8 cellular contexts compared by ENCODE assay signal in genomic region chr10:96588060-96588554, GRCh38. TPM values are rescaled to one million over a fixed set of nuclear protein-coding genes. Genes with fewer than 3 reads are reported as not detected.
A peak's percentile ranks its signal among the peaks of the same experiment; 100 is the strongest.
DNase-seq lines count a peak whose midpoint lies in the region; ATAC-seq, FAIRE-seq and TF ChIP-seq lines count a peak whose summit lies in the region.

No MANE protein-coding gene starts in this region.

- peak overlapping the region; percentile 82 for H3K4me3 ChIP-seq in NB4 (ENCODE audit: low read depth, low read length)
- H3K4me3 ChIP-seq in fibroblast of mammary gland (ENCODE audit: control insufficient read depth, low read depth, low read length), result peak overlapping the region; percentile 58
- peak overlapping the region in 1 of 2 donors; percentile 74 for H3K4me3 ChIP-seq in small intestine (ENCODE audit: low read depth in 1 of 2, low read length in 2 of 2)

- DNase-seq in NCI-H146 (lab: John Stamatoyannopoulos, UW) (peak; percentile 33), NCI-H146 treated with DMSO at 0.1 percent for 48 hours (lab: John Stamatoyannopoulos, UW; ENCODE audit: unreplicated experiment) (no peak), NB4 (ENCODE audit: low read depth) (peak; percentile 17), fibroblast of mammary gland (ENCODE audit: low read depth) (no peak), small intestine (peak; percentile 39), head of caudate nucleus (no peak)

- no peaks in the 10 kb centered on the region for H3K9me3 Mint-ChIP-seq in activated T-helper 17 cell treated with anti-CD3 and anti-CD28 coated beads, Interleukin-2, amount 50 U/mL, for 72 hours

- no peaks in the 10 kb centered on the region for H3K36me3 ChIP-seq in small intestine (ENCODE audit: control insufficient read depth in 2 of 2, insufficient read depth in 2 of 2, low read length in 2 of 2)

- no peaks in the 10 kb centered on the region for H3K27me3 ChIP-seq in small intestine (ENCODE audit: control insufficient read depth in 2 of 2, insufficient read depth in 2 of 2, low read length in 2 of 2)

- no peak overlapping the region for H3K27ac Mint-ChIP-seq in activated T-helper 17 cell treated with anti-CD3 and anti-CD28 coated beads, Interleukin-2, amount 50 U/mL, for 72 hours

- H3K27ac ChIP-seq in small intestine (ENCODE audit: low read depth in 1 of 2, low read length in 1 of 2), result peak overlapping the region; percentile 65 to 100

- H3K4me1 Mint-ChIP-seq in activated T-helper 17 cell treated with anti-CD3 and anti-CD28 coated beads, Interleukin-2, amount 50 U/mL, for 72 hours, result peaks cover 21% of the 10 kb centered on the region

- H3K4me3 Mint-ChIP-seq in activated T-helper 17 cell treated with anti-CD3 and anti-CD28 coated beads, Interleukin-2, amount 50 U/mL, for 72 hours, result no peak overlapping the region

- TF ChIP-seq CTCF in NB4 (IDR thresholded peaks at IDR 0.05; ENCODE audit: low read depth, low read length) (no peak), fibroblast of mammary gland (conservative IDR thresholded peaks at IDR 0.05; ENCODE audit: control insufficient read depth, insufficient read depth, low read depth, low read length) (no peak)

- intact Hi-C loops in head of caudate nucleus (cut with DNase I), result loop anchor here (5.0 to 10.0 kb wide), 2 partner anchors 193 to 244 kb away; partner anchors contain the start of gene LCOR

- ATAC-seq in GM21447 (IDR thresholded peaks at IDR 0.05; ENCODE audit: unreplicated experiment), result no peak
- ATAC-seq in activated T-helper 17 cell treated with anti-CD3 and anti-CD28 coated beads, Interleukin-2, amount 50 U/mL, for 72 hours (replicated peaks), result no peak

- H3K27me3 Mint-ChIP-seq in activated T-helper 17 cell treated with anti-CD3 and anti-CD28 coated beads, Interleukin-2, amount 50 U/mL, for 72 hours, result no peaks in the 10 kb centered on the region

- H3K36me3 Mint-ChIP-seq in activated T-helper 17 cell treated with anti-CD3 and anti-CD28 coated beads, Interleukin-2, amount 50 U/mL, for 72 hours (ENCODE audit: low read depth), result peaks cover 25% of the 10 kb centered on the region

- peaks cover 4 to 10% of the 10 kb centered on the region in 2 donors for H3K4me1 ChIP-seq in small intestine (ENCODE audit: control insufficient read depth in 2 of 2, insufficient read depth in 1 of 2, low read depth in 1 of 2, low read length in 1 of 2)

- FAIRE-seq in small intestine (lab: Jason Lieb, UNC), result no peak

- no peak for TF ChIP-seq POLR2A in NB4 (IDR thresholded peaks at IDR 0.05; ENCODE audit: extremely low read depth, insufficient read length)

- H3K9me3 ChIP-seq in small intestine (ENCODE audit: control insufficient read depth, low read depth), result no peaks in the 10 kb centered on the region

- 5 to 10% (median 8%) methylated on average over 4 of the region's 4 CpGs for WGBS in small intestine, 3 donors

RNA-seq across cellular contexts. Expression of gene TM9SF3, which starts 1.3 kb away (rescaled TPM):
- 10 to 100 TPM; 30.3 to 91.1 (median 34.0) TPM for polyA plus RNA-seq in small intestine
- total RNA-seq in activated T-helper 17 cell treated with anti-CD3 and anti-CD28 coated beads, Interleukin-2, amount 50 U/mL, for 72 hours, result 100 to 1,000 TPM in 1 of 2 donors, 10 to 100 TPM in 1; 80.3 to 101 TPM

Comparison
In these comparisons a context has a peak if more than half of its experiments do, and no peak if none do; other contexts are left out.
1. DNase-seq: peak in NCI-H146 (single experiment), NB4 (single experiment) and small intestine (single experiment); none in NCI-H146 treated with DMSO at 0.1 percent for 48 hours (single experiment), fibroblast of mammary gland (single experiment) and head of caudate nucleus (0 of 42).